1 cellular context compared by ENCODE assay signal in the genomic region with DNA sequence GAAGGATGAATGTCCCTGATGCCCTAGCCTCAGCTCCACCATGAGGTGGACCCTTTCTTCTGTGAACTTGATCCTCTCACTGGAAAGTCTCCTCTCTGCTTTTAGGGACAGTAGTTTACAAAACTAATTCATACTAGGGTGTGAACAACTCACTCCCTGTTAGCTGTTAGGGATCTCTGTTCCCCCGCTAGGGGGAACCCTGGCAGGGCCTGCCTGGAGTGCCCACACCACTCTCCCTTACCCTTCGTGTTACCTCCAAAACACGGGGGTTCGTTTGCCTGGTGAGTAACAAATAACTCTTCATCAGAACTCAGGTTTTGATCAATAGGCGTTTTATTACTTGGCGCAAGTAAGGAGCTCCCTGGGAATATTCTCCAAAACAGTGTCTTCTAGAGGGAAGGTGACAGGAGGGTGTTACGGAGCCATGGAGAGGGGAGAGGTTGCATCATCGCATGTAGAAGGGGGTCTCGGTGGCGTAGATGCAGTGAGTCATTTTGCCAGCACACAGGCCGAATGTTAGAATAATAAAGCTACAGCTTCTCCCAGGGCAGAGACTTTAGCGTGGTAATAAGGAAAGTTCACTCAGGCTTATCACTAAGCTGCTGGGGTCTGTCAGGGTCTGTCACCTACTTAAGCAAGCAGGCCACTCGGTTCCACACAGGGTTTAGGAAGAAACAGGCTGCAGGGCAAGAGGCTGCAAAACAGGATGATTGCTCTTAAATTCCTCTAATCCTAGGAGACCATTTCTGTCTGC.
TF ChIP-seq lines count a peak whose summit lies in the region.

No MANE protein-coding gene starts in this region.

TF ChIP-seq in IMR-90, 13 proteins besides CTCF, POLR2A, EP300 and RAD21:
- TF ChIP-seq MXI1 (IDR thresholded peaks at IDR 0.05; ENCODE audit: borderline replicate concordance, low read depth, low read length) (no peak), MAZ (IDR thresholded peaks at IDR 0.05; ENCODE audit: borderline replicate concordance, low read depth, low read length) (no peak), RCOR1 (IDR thresholded peaks at IDR 0.05; ENCODE audit: insufficient replicate concordance, low read length) (no peak), CHD1 (IDR thresholded peaks at IDR 0.05; ENCODE audit: low read depth, low read length) (no peak), FOS (IDR thresholded peaks at IDR 0.05; ENCODE audit: low read depth, low read length) (0 out of 2 replicates have a peak, but pooled peaks have one; percentile 36), NFE2L2 (IDR thresholded peaks at IDR 0.05; ENCODE audit: low read depth, low read length) (no peak), RFX5 (IDR thresholded peaks at IDR 0.05; ENCODE audit: low read depth, low read length) (no peak), MAFK (IDR thresholded peaks at IDR 0.05; ENCODE audit: low read depth, low read length) (no peak), CEBPB (IDR thresholded peaks at IDR 0.05; ENCODE audit: low read depth, low read length) (peak; percentile 93), SMC3 (IDR thresholded peaks at IDR 0.05; ENCODE audit: low read depth, low read length) (no peak), BHLHE40 (IDR thresholded peaks at IDR 0.05; ENCODE audit: low read depth, low read length) (no peak)
- TF ChIP-seq, protein P1, sequence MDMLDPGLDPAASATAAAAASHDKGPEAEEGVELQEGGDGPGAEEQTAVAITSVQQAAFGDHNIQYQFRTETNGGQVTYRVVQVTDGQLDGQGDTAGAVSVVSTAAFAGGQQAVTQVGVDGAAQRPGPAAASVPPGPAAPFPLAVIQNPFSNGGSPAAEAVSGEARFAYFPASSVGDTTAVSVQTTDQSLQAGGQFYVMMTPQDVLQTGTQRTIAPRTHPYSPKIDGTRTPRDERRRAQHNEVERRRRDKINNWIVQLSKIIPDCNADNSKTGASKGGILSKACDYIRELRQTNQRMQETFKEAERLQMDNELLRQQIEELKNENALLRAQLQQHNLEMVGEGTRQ (IDR thresholded peaks at IDR 0.05; ENCODE audit: low read depth, low read length), result no peak
- TF ChIP-seq, protein P2, sequence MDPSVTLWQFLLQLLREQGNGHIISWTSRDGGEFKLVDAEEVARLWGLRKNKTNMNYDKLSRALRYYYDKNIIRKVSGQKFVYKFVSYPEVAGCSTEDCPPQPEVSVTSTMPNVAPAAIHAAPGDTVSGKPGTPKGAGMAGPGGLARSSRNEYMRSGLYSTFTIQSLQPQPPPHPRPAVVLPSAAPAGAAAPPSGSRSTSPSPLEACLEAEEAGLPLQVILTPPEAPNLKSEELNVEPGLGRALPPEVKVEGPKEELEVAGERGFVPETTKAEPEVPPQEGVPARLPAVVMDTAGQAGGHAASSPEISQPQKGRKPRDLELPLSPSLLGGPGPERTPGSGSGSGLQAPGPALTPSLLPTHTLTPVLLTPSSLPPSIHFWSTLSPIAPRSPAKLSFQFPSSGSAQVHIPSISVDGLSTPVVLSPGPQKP (IDR thresholded peaks at IDR 0.05; ENCODE audit: borderline replicate concordance, low read depth, low read length), result no peak
